10 cellular contexts compared by ENCODE assay signal in the genomic region with DNA sequence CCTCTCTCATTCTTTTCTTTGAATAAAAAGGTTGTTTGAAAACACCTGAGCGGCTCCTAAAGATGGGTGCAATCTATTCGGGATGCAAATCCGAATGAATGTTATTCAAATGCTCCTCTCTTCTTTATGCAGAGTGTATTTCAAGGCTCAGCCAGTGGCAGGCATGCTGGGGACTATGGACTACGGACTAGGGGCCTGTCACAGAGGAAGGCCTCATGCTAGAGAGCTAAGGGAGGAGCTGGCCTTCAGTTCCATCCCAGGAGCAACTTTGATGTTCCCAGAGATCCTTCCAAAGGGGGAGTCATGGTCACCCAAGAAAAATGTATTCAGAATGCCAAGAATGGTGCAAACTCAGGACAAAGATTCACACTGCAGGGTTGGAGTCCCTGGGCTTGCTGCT. TPM values are rescaled to one million over a fixed set of nuclear protein-coding genes. Genes with fewer than 3 reads are reported as not detected.
A peak's percentile ranks its signal among the peaks of the same experiment; 100 is the strongest.
DNase-seq lines count a peak whose midpoint lies in the region; ATAC-seq and TF ChIP-seq lines count a peak whose summit lies in the region.
"Had no signal": no experiment of that assay in that cellular context is flagged by ENCODE, and none has a peak within 500 bp of the region (broad histone marks: within the 10 kb centered on the region; RNA-seq: fewer than 3 reads in every experiment).

No MANE protein-coding gene starts in this region.

- no peak for TF ChIP-seq POLR2A in sigmoid colon (IDR thresholded peaks at IDR 0.05)

- intact Hi-C loops in CD4-positive, alpha-beta T cell (cut with DNase I, micrococcal nuclease) = loop anchor here (1.0 to 10.0 kb wide), 5 partner anchors 30 to 372 kb away; a partner anchor contains a TSS
- intact Hi-C loops in activated CD8-positive, alpha-beta T cell treated with anti-CD3 and anti-CD28 coated beads for 36 hours (cut with micrococcal nuclease) = loop anchor here (5.0 to 10.0 kb wide), 3 partner anchors 43 to 130 kb away; a partner anchor contains a TSS
- intact Hi-C loops in naive thymus-derived CD4-positive, alpha-beta T cell (cut with micrococcal nuclease) = loop anchor here (1.0 to 10.0 kb wide), 14 partner anchors 9 to 897 kb away; a partner anchor contains a TSS
- intact Hi-C loops in sigmoid colon (cut with DNase I) = no loop called here

- peaks cover 65% of the 10 kb centered on the region for H3K36me3 Mint-ChIP-seq in CD4-positive, alpha-beta T cell (ENCODE audit: low read depth)
- peaks cover 32% of the 10 kb centered on the region for H3K36me3 Mint-ChIP-seq in activated CD8-positive, alpha-beta T cell treated with anti-CD3 and anti-CD28 coated beads for 36 hours (ENCODE audit: low read depth)
- H3K36me3 Mint-ChIP-seq in naive thymus-derived CD4-positive, alpha-beta T cell = peaks cover 5 to 59% (median 48%) of the 10 kb centered on the region in 5 donors

- H4K20me1 ChIP-seq in GM23248 (ENCODE audit: insufficient read depth) = no peaks in the 10 kb centered on the region

- TF ChIP-seq CTCF in CD4-positive, alpha-beta T cell (IDR thresholded peaks at IDR 0.05) = no peak
- no peak for TF ChIP-seq CTCF in activated CD8-positive, alpha-beta T cell treated with anti-CD3 and anti-CD28 coated beads for 36 hours (IDR thresholded peaks at IDR 0.05)
- TF ChIP-seq CTCF in sigmoid colon (IDR thresholded peaks at IDR 0.05) = no peak

- WGBS in GM23248 (ENCODE audit: low coverage in 1 of 2, low lambda C conversion rate in 2 of 2, missing lambda C conversion rate in 2 of 2), 2 experiments = 74 to 82% methylated on average over 4 of the region's 4 CpGs
- 86 to 92% methylated on average over 4 of the region's 4 CpGs for WGBS in sigmoid colon, 2 donors

- H3K9ac ChIP-seq in GM23248 = no peak overlapping the region

- H3K79me2 ChIP-seq in GM23248 (ENCODE audit: insufficient read depth) = no peaks in the 10 kb centered on the region

- H3K4me1 ChIP-seq in GM23248 (ENCODE audit: insufficient read depth) (peaks cover 39% of the 10 kb centered on the region), sigmoid colon (peaks cover 0 to 26% (median 20%) of the 10 kb centered on the region in 4 donors)
- H3K4me1 ChIP-seq in naive thymus-derived CD4-positive, alpha-beta T cell (ENCODE audit: control insufficient read depth in 2 of 2, insufficient read depth in 2 of 2, low read length in 2 of 2) = peaks cover 29 to 43% of the 10 kb centered on the region in 2 donors

- no peak for TF ChIP-seq EP300 in sigmoid colon (IDR thresholded peaks at IDR 0.05)

- no peak for DNase-seq in CD4-positive, alpha-beta T cell
- DNase-seq in GM23248 (no peak), sigmoid colon (no peak), NCI-H524 treated with DMSO at 0.1 percent for 48 hours (lab: John Stamatoyannopoulos, UW) (no peak), AG08395 (ENCODE audit: low spot score) (no peak)
- DNase-seq in activated CD8-positive, alpha-beta T cell treated with anti-CD3 and anti-CD28 coated beads for 36 hours = no peak
- no peak for DNase-seq in naive thymus-derived CD4-positive, alpha-beta T cell
- DNase-seq: nephron progenitor cell, WERI-Rb-1 had no signal

- H3K9me2 ChIP-seq in GM23248 (ENCODE audit: insufficient read depth) = no peaks in the 10 kb centered on the region

- H3K27ac Mint-ChIP-seq in CD4-positive, alpha-beta T cell = peak overlapping the region; percentile 50
- H3K27ac Mint-ChIP-seq in activated CD8-positive, alpha-beta T cell treated with anti-CD3 and anti-CD28 coated beads for 36 hours = peak overlapping the region; percentile 71
- H3K27ac Mint-ChIP-seq in naive thymus-derived CD4-positive, alpha-beta T cell = peak overlapping the region in 7 of 9 donors; percentile 5 to 86 (median 22)
- H3K27ac Mint-ChIP-seq: nephron progenitor cell had no signal

- H3K36me3 ChIP-seq in GM23248 (ENCODE audit: low read depth) = no peaks in the 10 kb centered on the region
- peaks cover 9 to 24% (median 10%) of the 10 kb centered on the region in 3 experiments for H3K36me3 ChIP-seq in naive thymus-derived CD4-positive, alpha-beta T cell (ENCODE audit: control insufficient read depth in 2 of 3, insufficient read depth in 3 of 3, low read length in 3 of 3)
- H3K36me3 ChIP-seq in sigmoid colon = no peaks in the 10 kb centered on the region
- H3K36me3 ChIP-seq: WERI-Rb-1 had no signal

- in situ Hi-C loops in GM23248 (cut with MboI) = no loop called here

- H3K4me3 ChIP-seq in GM23248 = 0 out of 2 replicates have a peak overlapping the region, but pooled peaks have one; percentile 45
- H3K4me3 ChIP-seq in naive thymus-derived CD4-positive, alpha-beta T cell (ENCODE audit: low read length) = no peak overlapping the region
- H3K4me3 ChIP-seq in sigmoid colon = no peak overlapping the region

- peak overlapping the region; percentile 47 for H3K4me2 ChIP-seq in GM23248 (ENCODE audit: unreplicated experiment)

- no peak overlapping the region for H3K4me3 Mint-ChIP-seq in CD4-positive, alpha-beta T cell
- peak overlapping the region; percentile 24 for H3K4me3 Mint-ChIP-seq in activated CD8-positive, alpha-beta T cell treated with anti-CD3 and anti-CD28 coated beads for 36 hours
- H3K4me3 Mint-ChIP-seq in naive thymus-derived CD4-positive, alpha-beta T cell = peak overlapping the region in 5 of 10 donors; percentile 8 to 76 (median 27)
- H3K4me3 Mint-ChIP-seq: nephron progenitor cell had no signal

- H3F3A ChIP-seq in GM23248 (ENCODE audit: insufficient read depth) = peaks cover 30% of the 10 kb centered on the region

- no peaks in the 10 kb centered on the region for H3K9me3 ChIP-seq in CD4-positive, alpha-beta T cell (ENCODE audit: control insufficient read depth, low read length)
- H3K9me3 ChIP-seq in GM23248 (ENCODE audit: low read depth) (no peaks in the 10 kb centered on the region), sigmoid colon (no peaks in the 10 kb centered on the region)
- H3K9me3 ChIP-seq in naive thymus-derived CD4-positive, alpha-beta T cell (ENCODE audit: control insufficient read depth in 2 of 3, low read length in 3 of 3) = no peaks in the 10 kb centered on the region

- no peaks in the 10 kb centered on the region for H3K9me3 Mint-ChIP-seq in CD4-positive, alpha-beta T cell
- no peaks in the 10 kb centered on the region for H3K9me3 Mint-ChIP-seq in activated CD8-positive, alpha-beta T cell treated with anti-CD3 and anti-CD28 coated beads for 36 hours
- no peaks in the 10 kb centered on the region for H3K9me3 Mint-ChIP-seq in naive thymus-derived CD4-positive, alpha-beta T cell
- H3K9me3 Mint-ChIP-seq: nephron progenitor cell had no signal

- CTCF ChIA-PET in CD4-positive, alpha-beta T cell (lab: Charles Lee) = no interaction called here
- CTCF ChIA-PET in activated CD8-positive, alpha-beta T cell treated with anti-CD3 and anti-CD28 coated beads for 36 hours (lab: Charles Lee) = no interaction called here
- CTCF ChIA-PET in naive thymus-derived CD4-positive, alpha-beta T cell (lab: Charles Lee) = no interaction called here

- no peak overlapping the region for H3K27ac ChIP-seq in CD4-positive, alpha-beta T cell (ENCODE audit: low read depth, low read length)
- no peak overlapping the region for H3K27ac ChIP-seq in GM23248
- H3K27ac ChIP-seq in naive thymus-derived CD4-positive, alpha-beta T cell (ENCODE audit: low read depth, low read length) = no peak overlapping the region
- H3K27ac ChIP-seq in sigmoid colon = peak overlapping the region in 1 of 4 donors; percentile 62
- H3K27ac ChIP-seq: WERI-Rb-1 had no signal

- H2AFZ ChIP-seq in GM23248 = no peak overlapping the region

- ATAC-seq in CD4-positive, alpha-beta T cell (ENCODE audit: poor library complexity) = no peak
- ATAC-seq in activated CD8-positive, alpha-beta T cell treated with anti-CD3 and anti-CD28 coated beads for 36 hours = no peak
- no peak for ATAC-seq in naive thymus-derived CD4-positive, alpha-beta T cell
- no peak for ATAC-seq in GM21360 (IDR thresholded peaks at IDR 0.05; ENCODE audit: unreplicated experiment)

- POLR2A ChIA-PET in CD4-positive, alpha-beta T cell (lab: Charles Lee) = interaction anchor here (2.0 kb wide), 1 partner anchor 127 kb away, joined by 8 read pairs; a partner anchor contains a TSS
- POLR2A ChIA-PET in activated CD8-positive, alpha-beta T cell treated with anti-CD3 and anti-CD28 coated beads for 36 hours (lab: Charles Lee) = interaction anchor here (0.6 to 1.6 kb wide), 2 partner anchors 127 to 604 kb away, joined by 4 to 8 read pairs; a partner anchor contains a TSS
- POLR2A ChIA-PET in naive thymus-derived CD4-positive, alpha-beta T cell (lab: Charles Lee) = interaction anchor here (0.6 kb wide), 1 partner anchor 604 kb away, joined by 3 read pairs; no protein-coding TSS in a partner anchor

- H3K27me3 ChIP-seq in CD4-positive, alpha-beta T cell (ENCODE audit: control insufficient read depth, insufficient read depth, low read length) = no peaks in the 10 kb centered on the region
- H3K27me3 ChIP-seq in GM23248 (replicated peaks; ENCODE audit: insufficient read depth) (no peaks in the 10 kb centered on the region), sigmoid colon (no peaks in the 10 kb centered on the region)
- no peaks in the 10 kb centered on the region for H3K27me3 ChIP-seq in naive thymus-derived CD4-positive, alpha-beta T cell (ENCODE audit: control insufficient read depth in 2 of 2, insufficient read depth in 2 of 2, low read length in 2 of 2)

- H3K27me3 Mint-ChIP-seq in CD4-positive, alpha-beta T cell = no peaks in the 10 kb centered on the region
- peaks cover 2% of the 10 kb centered on the region for H3K27me3 Mint-ChIP-seq in activated CD8-positive, alpha-beta T cell treated with anti-CD3 and anti-CD28 coated beads for 36 hours
- H3K27me3 Mint-ChIP-seq in naive thymus-derived CD4-positive, alpha-beta T cell = no peaks in the 10 kb centered on the region

- H3K4me1 Mint-ChIP-seq in CD4-positive, alpha-beta T cell (ENCODE audit: low read depth) = peaks cover 51% of the 10 kb centered on the region
- peaks cover 49% of the 10 kb centered on the region for H3K4me1 Mint-ChIP-seq in activated CD8-positive, alpha-beta T cell treated with anti-CD3 and anti-CD28 coated beads for 36 hours (ENCODE audit: low read depth)
- peaks cover 42 to 54% (median 48%) of the 10 kb centered on the region in 7 donors for H3K4me1 Mint-ChIP-seq in naive thymus-derived CD4-positive, alpha-beta T cell

RNA-seq across cellular contexts. Expression of a gene that starts 9.3 kb away (rescaled TPM):
- total RNA-seq in CD4-positive, alpha-beta T cell = 10 to 100 TPM; 16.5 to 19.0 TPM
- total RNA-seq in GM23248 (2014; rRNA removed; shearing (Covaris generic)) = not detected in 2 replicates
- polyA plus RNA-seq in GM23248 (2016; fragmentation: Nextera tagmentation; extraction: Ambion mirVana) = 0.49 and 0.58 TPM in 2 replicates
- total RNA-seq in activated CD8-positive, alpha-beta T cell treated with anti-CD3 and anti-CD28 coated beads for 36 hours = 10 to 100 TPM; 40.5 to 42.2 TPM
- total RNA-seq in naive thymus-derived CD4-positive, alpha-beta T cell = 100 to 1,000 TPM in 1 of 5 experiments, 10 to 100 TPM in 4; 22.1 to 110 (median 24.4) TPM
- 100 to 1,000 TPM; 190 to 198 TPM for polyA plus RNA-seq in naive thymus-derived CD4-positive, alpha-beta T cell
- 10 to 100 TPM; 11.6 to 24.8 (median 21.6) TPM for total RNA-seq in sigmoid colon
- polyA plus RNA-seq in sigmoid colon = 10 to 100 TPM; 13.2 to 65.0 (median 25.6) TPM

Comparison
In these comparisons a context has a peak if more than half of its experiments do, and no peak if none do; other contexts are left out.
1. RNA of a gene that starts 9.3 kb away (total RNA-seq): 40.5 to 42.2 TPM in activated CD8-positive, alpha-beta T cell treated with anti-CD3 and anti-CD28 coated beads for 36 hours, 22.1 to 110 TPM in naive thymus-derived CD4-positive, alpha-beta T cell, 11.6 to 24.8 TPM in sigmoid colon and 16.5 to 19.0 TPM in CD4-positive, alpha-beta T cell; not detected in GM23248; every median in the first group is over 10 times any median in the second.
2. Peak in every context shown above with its lines, with median percentiles within 50 percentile points of each other: H3K27ac Mint-ChIP-seq.